1 cellular context compared by ENCODE assay signal in the genomic region with DNA sequence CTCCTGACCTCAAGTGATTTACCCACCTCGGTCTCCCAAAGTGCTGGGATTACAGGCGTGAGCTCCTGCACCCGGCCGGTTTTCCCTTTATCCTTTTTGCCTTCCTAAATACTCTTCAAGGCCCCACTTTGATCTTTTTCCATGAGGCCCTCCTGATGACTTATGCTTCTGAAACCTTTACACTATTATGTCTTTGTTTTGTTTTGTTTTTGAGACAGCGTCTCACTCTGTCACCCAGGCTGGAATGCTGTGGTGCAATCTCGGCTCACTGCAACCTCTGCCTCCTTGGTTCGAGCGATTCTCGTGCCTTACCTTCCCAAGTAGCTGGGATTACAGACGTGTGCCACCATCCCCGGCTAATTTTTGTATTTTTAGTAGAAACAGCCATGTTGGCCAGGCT.
TF ChIP-seq lines count a peak whose summit lies in the region.

No MANE protein-coding gene starts in this region.

TF ChIP-seq in IMR-90, 13 proteins besides CTCF, POLR2A, EP300 and RAD21:
- TF ChIP-seq BHLHE40 (IDR thresholded peaks at IDR 0.05; ENCODE audit: low read depth, low read length) (no peak), CEBPB (IDR thresholded peaks at IDR 0.05; ENCODE audit: low read depth, low read length) (peak; percentile 82)
